Comparison of ENCODE assay signal across 1 cellular context in the genomic region with DNA sequence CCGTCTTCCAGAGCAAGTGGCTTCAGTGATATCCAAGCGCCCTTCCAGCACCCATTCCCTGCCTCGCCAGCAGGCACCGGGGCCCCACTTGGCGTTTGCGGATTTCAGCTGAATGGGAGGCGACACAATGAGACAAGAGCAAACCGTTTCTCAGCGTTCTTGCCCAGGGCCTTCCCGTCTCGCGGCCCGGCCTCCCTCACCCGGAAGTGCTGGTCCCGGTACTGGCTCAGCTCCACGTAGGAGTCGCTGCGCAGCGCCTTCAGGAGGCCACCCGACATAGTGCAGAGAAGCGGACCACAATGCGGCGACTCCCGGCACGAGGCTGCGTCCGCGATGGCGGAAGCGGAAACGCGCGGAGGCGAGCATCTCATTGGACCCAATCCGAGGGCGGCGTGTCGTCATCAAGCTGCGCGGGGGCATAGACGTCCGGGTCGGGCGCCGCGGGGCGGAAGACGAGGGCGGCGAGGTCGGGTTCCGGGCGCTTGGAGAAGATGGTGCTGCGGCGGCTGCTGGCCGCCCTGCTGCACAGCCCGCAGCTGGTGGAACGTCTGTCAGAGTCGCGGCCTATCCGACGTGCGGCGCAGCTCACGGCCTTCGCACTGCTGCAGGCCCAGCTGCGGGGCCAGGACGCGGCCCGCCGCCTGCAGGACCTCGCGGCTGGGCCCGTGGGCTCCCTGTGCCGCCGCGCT.
A peak's percentile ranks its signal among the peaks of the same experiment; 100 is the strongest.
TF ChIP-seq lines count a peak whose summit lies in the region.

Gene NCBP2 (minus strand): TSS at position 303 of the 689 bp plus-strand sequence. CDS start 25 bp downstream, at position 278.

TF ChIP-seq in HEK293, 187 proteins besides CTCF, POLR2A, EP300 and RAD21 (continued from another document and continues in another):
- TF ChIP-seq ZNF18 (tag by site-specific recombination; IDR thresholded peaks at IDR 0.05) = no peak
- no peak for TF ChIP-seq ZNF140 (tag by site-specific recombination; IDR thresholded peaks at IDR 0.05)
- TF ChIP-seq ZNF146 (tag by site-specific recombination; IDR thresholded peaks at IDR 0.05) = 0 out of 2 replicates have a peak, but pooled peaks have one; percentile 41
- TF ChIP-seq ZNF513 (tag by site-specific recombination; IDR thresholded peaks at IDR 0.05) = no peak
- TF ChIP-seq, protein P1, sequence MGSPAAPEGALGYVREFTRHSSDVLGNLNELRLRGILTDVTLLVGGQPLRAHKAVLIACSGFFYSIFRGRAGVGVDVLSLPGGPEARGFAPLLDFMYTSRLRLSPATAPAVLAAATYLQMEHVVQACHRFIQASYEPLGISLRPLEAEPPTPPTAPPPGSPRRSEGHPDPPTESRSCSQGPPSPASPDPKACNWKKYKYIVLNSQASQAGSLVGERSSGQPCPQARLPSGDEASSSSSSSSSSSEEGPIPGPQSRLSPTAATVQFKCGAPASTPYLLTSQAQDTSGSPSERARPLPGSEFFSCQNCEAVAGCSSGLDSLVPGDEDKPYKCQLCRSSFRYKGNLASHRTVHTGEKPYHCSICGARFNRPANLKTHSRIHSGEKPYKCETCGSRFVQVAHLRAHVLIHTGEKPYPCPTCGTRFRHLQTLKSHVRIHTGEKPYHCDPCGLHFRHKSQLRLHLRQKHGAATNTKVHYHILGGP (tag by site-specific recombination; IDR thresholded peaks at IDR 0.05) = no peak
- TF ChIP-seq ZNF645 (tag by site-specific recombination; IDR thresholded peaks at IDR 0.05) = no peak
- TF ChIP-seq OSR2 (tag by site-specific recombination; IDR thresholded peaks at IDR 0.05) = no peak
- peak; percentile 40; the same call in 1 of the 2 replicates for TF ChIP-seq BCL11B (tag by site-specific recombination; IDR thresholded peaks at IDR 0.05; ENCODE audit: low read depth)
- no peak for TF ChIP-seq ZNF10 (tag by site-specific recombination; IDR thresholded peaks at IDR 0.05)
- peak; percentile 95 for TF ChIP-seq ZEB2 (tag by site-specific recombination; IDR thresholded peaks at IDR 0.05)
- TF ChIP-seq, protein P2, sequence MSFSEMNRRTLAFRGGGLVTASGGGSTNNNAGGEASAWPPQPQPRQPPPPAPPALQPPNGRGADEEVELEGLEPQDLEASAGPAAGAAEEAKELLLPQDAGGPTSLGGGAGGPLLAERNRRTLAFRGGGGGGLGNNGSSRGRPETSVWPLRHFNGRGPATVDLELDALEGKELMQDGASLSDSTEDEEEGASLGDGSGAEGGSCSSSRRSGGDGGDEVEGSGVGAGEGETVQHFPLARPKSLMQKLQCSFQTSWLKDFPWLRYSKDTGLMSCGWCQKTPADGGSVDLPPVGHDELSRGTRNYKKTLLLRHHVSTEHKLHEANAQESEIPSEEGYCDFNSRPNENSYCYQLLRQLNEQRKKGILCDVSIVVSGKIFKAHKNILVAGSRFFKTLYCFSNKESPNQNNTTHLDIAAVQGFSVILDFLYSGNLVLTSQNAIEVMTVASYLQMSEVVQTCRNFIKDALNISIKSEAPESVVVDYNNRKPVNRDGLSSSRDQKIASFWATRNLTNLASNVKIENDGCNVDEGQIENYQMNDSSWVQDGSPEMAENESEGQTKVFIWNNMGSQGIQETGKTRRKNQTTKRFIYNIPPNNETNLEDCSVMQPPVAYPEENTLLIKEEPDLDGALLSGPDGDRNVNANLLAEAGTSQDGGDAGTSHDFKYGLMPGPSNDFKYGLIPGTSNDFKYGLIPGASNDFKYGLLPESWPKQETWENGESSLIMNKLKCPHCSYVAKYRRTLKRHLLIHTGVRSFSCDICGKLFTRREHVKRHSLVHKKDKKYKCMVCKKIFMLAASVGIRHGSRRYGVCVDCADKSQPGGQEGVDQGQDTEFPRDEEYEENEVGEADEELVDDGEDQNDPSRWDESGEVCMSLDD (tag by site-specific recombination; IDR thresholded peaks at IDR 0.05) = no peak
- no peak for TF ChIP-seq ZNF133 (tag by site-specific recombination; IDR thresholded peaks at IDR 0.05)
- peak; percentile 71; the same call in 1 of the 2 replicates for TF ChIP-seq ZNF600 (tag by site-specific recombination; IDR thresholded peaks at IDR 0.05)
- no peak for TF ChIP-seq ZNF529 (tag by site-specific recombination; IDR thresholded peaks at IDR 0.05; ENCODE audit: insufficient replicate concordance)
- no peak for TF ChIP-seq KLF7 (tag by site-specific recombination; IDR thresholded peaks at IDR 0.05; ENCODE audit: borderline replicate concordance)
- TF ChIP-seq ZSCAN18 (tag by site-specific recombination; IDR thresholded peaks at IDR 0.05) = no peak
- TF ChIP-seq ZNF629 (tag by site-specific recombination; IDR thresholded peaks at IDR 0.05) = peak; percentile 91
- peak; percentile 67 for TF ChIP-seq ZIC2 (tag by site-specific recombination; IDR thresholded peaks at IDR 0.05)
- no peak for TF ChIP-seq ZNF23 (tag by site-specific recombination; IDR thresholded peaks at IDR 0.05; ENCODE audit: borderline replicate concordance)
- TF ChIP-seq ZNF785 (tag by site-specific recombination; IDR thresholded peaks at IDR 0.05) = no peak
- peak; percentile 98 for TF ChIP-seq ZNF2 (tag by site-specific recombination; IDR thresholded peaks at IDR 0.05)
- no peak for TF ChIP-seq ZNF544 (tag by site-specific recombination; IDR thresholded peaks at IDR 0.05)
- TF ChIP-seq ZNF248 (tag by site-specific recombination; IDR thresholded peaks at IDR 0.05) = no peak
- no peak; the same call in 1 of the 2 replicates for TF ChIP-seq ZBTB1 (tag by site-specific recombination; IDR thresholded peaks at IDR 0.05)
- no peak for TF ChIP-seq ZNF837 (tag by site-specific recombination; IDR thresholded peaks at IDR 0.05)
- no peak for TF ChIP-seq ZNF174 (tag by site-specific recombination; IDR thresholded peaks at IDR 0.05)
- TF ChIP-seq SP7 (tag by site-specific recombination; IDR thresholded peaks at IDR 0.05) = peak; percentile 82
- no peak for TF ChIP-seq ZBTB49 (tag by site-specific recombination; IDR thresholded peaks at IDR 0.05; ENCODE audit: low read depth)
- no peak for TF ChIP-seq ZNF510 (tag by site-specific recombination; IDR thresholded peaks at IDR 0.05; ENCODE audit: insufficient replicate concordance)
- TF ChIP-seq ZNF239 (tag by site-specific recombination; IDR thresholded peaks at IDR 0.05) = no peak
- no peak for TF ChIP-seq ZNF48 (tag by site-specific recombination; IDR thresholded peaks at IDR 0.05)
- no peak for TF ChIP-seq HOXA7 (CRISPR knock-in tag; IDR thresholded peaks at IDR 0.05; ENCODE audit: borderline replicate concordance)
- peak; percentile 98 for TF ChIP-seq SP2 (tag by site-specific recombination; IDR thresholded peaks at IDR 0.05)
- no peak for TF ChIP-seq ZNF169 (tag by site-specific recombination; IDR thresholded peaks at IDR 0.05)
- TF ChIP-seq ZNF701 (tag by site-specific recombination; IDR thresholded peaks at IDR 0.05) = no peak
- TF ChIP-seq ZNF488 (tag by site-specific recombination; IDR thresholded peaks at IDR 0.05) = no peak
- TF ChIP-seq ZNF112 (tag by site-specific recombination; IDR thresholded peaks at IDR 0.05) = no peak
- no peak for TF ChIP-seq ZBTB7A (tag by site-specific recombination; IDR thresholded peaks at IDR 0.05; ENCODE audit: low read depth)
- peak; percentile 96 for TF ChIP-seq ZBTB26 (tag by site-specific recombination; optimal IDR thresholded peaks at IDR 0.05)
- no peak for TF ChIP-seq ZNF585B (tag by site-specific recombination; IDR thresholded peaks at IDR 0.05)
